ENCODE assay signal across 1 cellular context in the genomic region with DNA sequence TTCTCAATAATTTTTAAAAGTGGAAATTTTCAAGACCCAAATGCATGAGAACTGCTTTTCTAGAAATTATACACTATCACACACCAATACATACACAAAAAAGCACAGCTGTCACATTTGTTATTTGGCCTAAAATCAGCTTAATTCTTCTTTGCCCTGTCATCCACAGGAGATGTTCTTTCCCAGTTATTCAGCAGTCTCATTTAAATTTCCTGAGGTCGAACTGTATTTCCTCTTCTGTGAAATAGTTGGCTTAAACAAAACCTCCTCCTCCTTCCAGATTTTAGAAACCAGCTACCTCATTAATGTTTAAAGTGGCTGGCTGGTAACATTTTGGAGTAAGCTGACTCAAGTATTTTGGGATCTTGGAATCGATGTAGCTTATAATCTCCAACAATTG.
TF ChIP-seq lines count a peak whose summit lies in the region.

No MANE protein-coding gene starts in this region.

TF ChIP-seq in IMR-90, 13 proteins besides CTCF, POLR2A, EP300 and RAD21 (continued from another document):
- TF ChIP-seq USF2 (IDR thresholded peaks at IDR 0.05; ENCODE audit: low read depth, low read length) (no peak), RCOR1 (IDR thresholded peaks at IDR 0.05; ENCODE audit: insufficient replicate concordance, low read length) (no peak)
